In genomic region chr3:155516439-155516838, GRCh38 we compare ENCODE assay signal across 10 cellular contexts.
"Had no signal": no experiment of that assay in that cellular context is flagged by ENCODE, and none has a peak within 500 bp of the region (broad histone marks: within the 10 kb centered on the region; RNA-seq: fewer than 3 reads in every experiment).

No MANE protein-coding gene starts in this region.

- H3K4me3 ChIP-seq: GM23248, HAP-1 had no signal

- H3K27ac ChIP-seq: GM23248, KMS-11 had no signal

- ATAC-seq: HCT116 had no signal

- H3K36me3 ChIP-seq: HAP-1 had no signal

- DNase-seq: GM23248, GOT3, H7, HFFc6, IMR-90, KBM-7 had no signal

- H3K4me1 ChIP-seq: HAP-1 had no signal

- FAIRE-seq: HTR-8/SVneo had no signal

- H2AFZ ChIP-seq: GM23248 had no signal

- H3K4me2 ChIP-seq: KMS-11 had no signal

- H3K9ac ChIP-seq: GM23248, KMS-11 had no signal
